Comparison of ENCODE assay signal across 21 cellular contexts in the genomic region with DNA sequence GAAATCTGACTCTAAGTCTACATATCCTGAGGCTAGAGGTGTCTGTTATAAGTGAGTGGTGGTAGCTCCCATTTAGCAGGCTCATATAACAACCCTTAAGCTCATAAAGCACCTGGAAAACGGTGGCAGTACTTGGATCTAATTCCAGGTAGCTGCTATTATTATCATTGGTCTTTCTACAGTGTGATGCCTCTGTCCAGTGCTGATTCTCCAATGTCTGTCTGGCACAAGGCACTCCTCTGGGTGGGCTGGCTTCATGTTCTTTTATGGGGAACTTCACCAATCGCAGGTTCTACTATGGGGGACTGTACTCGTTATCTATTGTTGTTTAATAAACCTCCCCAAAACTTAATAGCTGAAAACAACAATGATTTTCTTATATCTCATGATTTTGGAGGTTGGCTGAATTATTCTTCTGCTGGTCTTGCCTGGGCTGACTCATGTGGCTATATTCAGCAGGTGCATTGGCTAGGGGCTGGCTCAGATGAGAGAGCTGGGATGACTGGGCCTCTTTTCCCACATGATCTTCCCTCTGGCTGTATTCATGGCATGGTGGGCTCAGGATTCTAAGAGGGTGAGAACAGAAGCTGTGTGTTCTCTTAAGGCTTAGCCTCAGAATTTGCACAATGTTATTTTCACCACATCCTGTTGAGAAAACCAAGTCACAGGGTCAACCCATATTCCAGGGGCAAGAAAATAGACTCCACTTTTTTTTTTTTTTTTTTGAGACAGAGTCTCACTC.
DNase-seq lines count a peak whose midpoint lies in the region; ATAC-seq and TF ChIP-seq lines count a peak whose summit lies in the region.
"Had no signal": no experiment of that assay in that cellular context is flagged by ENCODE, and none has a peak within 500 bp of the region (broad histone marks: within the 10 kb centered on the region; RNA-seq: fewer than 3 reads in every experiment).

No MANE protein-coding gene starts in this region.

- peaks cover 0 to 7% (median 0%) of the 10 kb centered on the region in 5 donors for H3K36me3 Mint-ChIP-seq in naive thymus-derived CD4-positive, alpha-beta T cell

- no peak overlapping the region for H3K27ac ChIP-seq in SJCRH30
- H3K27ac ChIP-seq in naive thymus-derived CD4-positive, alpha-beta T cell (ENCODE audit: low read depth, low read length): no peak overlapping the region
- H3K27ac ChIP-seq: BLaER1, neutrophil had no signal

- H3K4me3 ChIP-seq in SJCRH30: no peak overlapping the region
- no peak overlapping the region for H3K4me3 ChIP-seq in naive thymus-derived CD4-positive, alpha-beta T cell (ENCODE audit: low read length)
- H3K4me3 ChIP-seq: BLaER1, mucosa of descending colon had no signal

- no peaks in the 10 kb centered on the region for H3K9me3 ChIP-seq in SJCRH30 (replicated peaks)
- H3K9me3 ChIP-seq in naive thymus-derived CD4-positive, alpha-beta T cell (ENCODE audit: control insufficient read depth in 2 of 3, low read length in 3 of 3): no peaks in the 10 kb centered on the region
- H3K9me3 ChIP-seq: BLaER1, mucosa of descending colon, neutrophil had no signal

- no peaks in the 10 kb centered on the region for H3K36me3 ChIP-seq in SJCRH30
- H3K36me3 ChIP-seq in naive thymus-derived CD4-positive, alpha-beta T cell (ENCODE audit: control insufficient read depth in 2 of 3, insufficient read depth in 3 of 3, low read length in 3 of 3): no peaks in the 10 kb centered on the region
- H3K36me3 ChIP-seq: BLaER1, neutrophil had no signal

- TF ChIP-seq EP300 in Ishikawa (IDR thresholded peaks at IDR 0.05; ENCODE audit: borderline replicate concordance): no peak

- no peak for TF ChIP-seq RAD21 in Ishikawa (IDR thresholded peaks at IDR 0.05; ENCODE audit: low read depth)

- peaks cover 0 to 8% (median 5%) of the 10 kb centered on the region in 7 donors for H3K4me1 Mint-ChIP-seq in naive thymus-derived CD4-positive, alpha-beta T cell
- H3K4me1 Mint-ChIP-seq in stimulated activated naive CD8-positive, alpha-beta T cell treated with anti-CD3 and anti-CD28 coated beads, Interleukin-15, amount 100 ng/mL, for 72 hours: peaks cover 5% of the 10 kb centered on the region

- H3K4me1 ChIP-seq in SJCRH30: peaks cover 14% of the 10 kb centered on the region
- H3K4me1 ChIP-seq in naive thymus-derived CD4-positive, alpha-beta T cell (ENCODE audit: control insufficient read depth in 2 of 2, insufficient read depth in 2 of 2, low read length in 2 of 2): no peaks in the 10 kb centered on the region
- H3K4me1 ChIP-seq: BLaER1 had no signal

- POLR2A ChIA-PET in naive thymus-derived CD4-positive, alpha-beta T cell (lab: Charles Lee): no interaction called here

- no peak overlapping the region for H3K4me3 Mint-ChIP-seq in naive thymus-derived CD4-positive, alpha-beta T cell
- H3K4me3 Mint-ChIP-seq in stimulated activated naive CD8-positive, alpha-beta T cell treated with anti-CD3 and anti-CD28 coated beads, Interleukin-15, amount 100 ng/mL, for 72 hours: no peak overlapping the region

- peak; percentile 16 for DNase-seq in NCI-H510A treated with DMSO at 0.1 percent for 48 hours (lab: John Stamatoyannopoulos, UW)
- DNase-seq in NCI-H510A (lab: John Stamatoyannopoulos, UW): no peak
- peak; percentile 25 to 51 for DNase-seq in SJCRH30
- peak; percentile 48 for DNase-seq in left kidney (ENCODE audit: low read depth, low spot score)
- DNase-seq in naive thymus-derived CD4-positive, alpha-beta T cell: no peak
- no peak for DNase-seq in stimulated activated naive CD8-positive, alpha-beta T cell treated with anti-CD3 and anti-CD28 coated beads, Interleukin-15, amount 100 ng/mL, for 72 hours
- no peak for DNase-seq in DMS153 treated with DMSO at 0.1 percent for 48 hours (lab: John Stamatoyannopoulos, UW; ENCODE audit: unreplicated experiment)
- DNase-seq: activated CD4-positive, alpha-beta T cell treated with anti-CD3 and anti-CD28 coated beads, Interleukin-2, amount 50 U/mL, for 1 hour; activated effector memory CD4-positive, alpha-beta T cell treated with anti-CD3 and anti-CD28 coated beads, Interleukin-2, amount 50 U/mL, for 16 hours; amniotic stem cell; central memory CD4-positive, alpha-beta T cell; DMS 273 treated with DMSO at 0.1 percent for 48 hours; effector CD4-positive, alpha-beta T cell; left ventricle myocardium superior; mucosa of descending colon; NCI-H1436; NCI-H226; NK-92 treated with Interleukin-12 subunit alpha and Interleukin-12 subunit beta, amount 100 ng/mL, for 24 hours had no signal

- intact Hi-C loops in naive thymus-derived CD4-positive, alpha-beta T cell (cut with micrococcal nuclease): no loop called here

- H3K27me3 Mint-ChIP-seq in naive thymus-derived CD4-positive, alpha-beta T cell: peaks cover 5 to 9% (median 7%) of the 10 kb centered on the region in 5 donors
- H3K27me3 Mint-ChIP-seq in stimulated activated naive CD8-positive, alpha-beta T cell treated with anti-CD3 and anti-CD28 coated beads, Interleukin-15, amount 100 ng/mL, for 72 hours: peaks cover 25% of the 10 kb centered on the region

- H3K27me3 ChIP-seq in SJCRH30: no peaks in the 10 kb centered on the region
- no peaks in the 10 kb centered on the region for H3K27me3 ChIP-seq in naive thymus-derived CD4-positive, alpha-beta T cell (ENCODE audit: control insufficient read depth in 2 of 2, insufficient read depth in 2 of 2, low read length in 2 of 2)
- H3K27me3 ChIP-seq: BLaER1 had no signal

- no peak for ATAC-seq in naive thymus-derived CD4-positive, alpha-beta T cell
- ATAC-seq in stimulated activated naive CD8-positive, alpha-beta T cell treated with anti-CD3 and anti-CD28 coated beads, Interleukin-15, amount 100 ng/mL, for 72 hours: no peak
- ATAC-seq: left ventricle myocardium superior, mucosa of descending colon had no signal

- no peaks in the 10 kb centered on the region for H3K9me3 Mint-ChIP-seq in naive thymus-derived CD4-positive, alpha-beta T cell
- no peaks in the 10 kb centered on the region for H3K9me3 Mint-ChIP-seq in stimulated activated naive CD8-positive, alpha-beta T cell treated with anti-CD3 and anti-CD28 coated beads, Interleukin-15, amount 100 ng/mL, for 72 hours

- H3K27ac Mint-ChIP-seq in naive thymus-derived CD4-positive, alpha-beta T cell: no peak overlapping the region
- H3K27ac Mint-ChIP-seq in stimulated activated naive CD8-positive, alpha-beta T cell treated with anti-CD3 and anti-CD28 coated beads, Interleukin-15, amount 100 ng/mL, for 72 hours: no peak overlapping the region

- CTCF ChIA-PET in naive thymus-derived CD4-positive, alpha-beta T cell (lab: Charles Lee): no interaction called here

TF ChIP-seq in Ishikawa, 13 proteins besides CTCF, POLR2A, EP300 and RAD21:
- no peak for TF ChIP-seq NFIC (IDR thresholded peaks at IDR 0.05)
- TF ChIP-seq REST (IDR thresholded peaks at IDR 0.05; ENCODE audit: low read depth): peak; percentile 91
- no peak for TF ChIP-seq CREB1 (IDR thresholded peaks at IDR 0.05; ENCODE audit: low read depth)
- no peak for TF ChIP-seq YY1 (IDR thresholded peaks at IDR 0.05; ENCODE audit: low read depth)

Comparison
In these comparisons a context has a peak if more than half of its experiments do, and no peak if none do; other contexts are left out.
1. DNase-seq: peak in NCI-H510A treated with DMSO at 0.1 percent for 48 hours (single experiment), SJCRH30 (2 of 2) and left kidney (single experiment); none in NCI-H510A (single experiment), naive thymus-derived CD4-positive, alpha-beta T cell (0 of 9), stimulated activated naive CD8-positive, alpha-beta T cell treated with anti-CD3 and anti-CD28 coated beads, Interleukin-15, amount 100 ng/mL, for 72 hours (0 of 2) and DMS153 treated with DMSO at 0.1 percent for 48 hours (single experiment).